ENCODE assay signal across 8 cellular contexts in the genomic region with DNA sequence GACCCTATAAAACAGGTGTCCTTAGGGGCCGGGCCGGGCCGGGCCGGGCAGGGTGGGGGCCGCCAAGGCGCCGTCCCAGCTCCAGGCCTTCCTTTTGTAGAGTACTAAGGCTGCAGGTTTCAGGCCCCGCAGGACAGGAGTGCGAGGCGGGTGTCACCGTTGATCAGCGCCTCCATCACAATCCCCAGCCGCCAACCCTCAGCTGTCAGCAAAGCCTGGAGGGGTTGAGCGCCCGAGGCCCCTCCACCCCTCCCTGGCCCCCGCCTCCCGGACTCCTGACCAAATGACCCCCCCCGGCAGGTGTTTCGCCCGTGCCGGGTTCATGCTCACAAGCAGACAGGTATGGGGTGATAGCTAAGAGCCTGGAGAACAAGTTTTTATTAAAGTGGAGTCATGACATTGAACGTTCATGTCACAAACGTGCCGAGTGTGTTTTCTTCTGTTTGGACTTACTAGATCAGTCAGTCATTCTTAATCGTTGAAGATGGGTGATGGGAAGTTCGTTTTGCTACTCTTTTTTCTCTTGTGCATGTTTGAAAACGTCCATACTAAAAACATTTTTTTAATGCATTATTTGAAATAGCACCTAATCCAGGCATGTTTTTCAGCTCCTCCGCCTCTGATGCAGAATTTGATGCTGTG. TPM values are rescaled to one million over a fixed set of nuclear protein-coding genes. Genes with fewer than 3 reads are reported as not detected.
DNase-seq lines count a peak whose midpoint lies in the region; ATAC-seq and TF ChIP-seq lines count a peak whose summit lies in the region.

No MANE protein-coding gene starts in this region.

- no peak for TF ChIP-seq POLR2A in testis (IDR thresholded peaks at IDR 0.05)

- H3K4me1 Mint-ChIP-seq in GM23338 = peaks cover 6% of the 10 kb centered on the region
- H3K4me1 Mint-ChIP-seq in central memory CD8-positive, alpha-beta T cell = peaks cover 19% of the 10 kb centered on the region

- no peaks in the 10 kb centered on the region for H3K79me2 ChIP-seq in GM23338 (replicated peaks; ENCODE audit: insufficient read depth)

- peak overlapping the region; percentile 89 for H3K4me3 Mint-ChIP-seq in GM23338
- peak overlapping the region; percentile 87 for H3K4me3 Mint-ChIP-seq in central memory CD8-positive, alpha-beta T cell

- H3K9ac ChIP-seq in ES-I3 (ENCODE audit: low read depth, low read length) (peak overlapping the region; percentile 47), liver (ENCODE audit: low read depth in 1 of 2, low read length in 2 of 2) (peak overlapping the region; percentile 29 to 72)

- H3K4me3 ChIP-seq in GM23338 = peak overlapping the region; percentile 87
- peak overlapping the region; percentile 46 to 92 (median 52) for H3K4me3 ChIP-seq in liver (ENCODE audit: low read depth in 1 of 3, low read length in 3 of 3)
- peak overlapping the region; percentile 80 to 96 for H3K4me3 ChIP-seq in testis

- intact Hi-C loops in testis (cut with DNase I; ENCODE audit: low total_unique reads) = no loop called here

- TF ChIP-seq CTCF in GM23338 (conservative IDR thresholded peaks at IDR 0.05; ENCODE audit: low read depth in 2 of 2) (no peak), liver (IDR thresholded peaks at IDR 0.05; ENCODE audit: low read depth, low read length, missing input control) (no peak), testis (IDR thresholded peaks at IDR 0.05) (no peak)

- ATAC-seq in GM23338 = peak; percentile 42; the same call in 2 of the 3 replicates
- ATAC-seq in central memory CD8-positive, alpha-beta T cell (replicated peaks; ENCODE audit: extremely low read depth, poor library complexity, severe bottlenecking) = peak; percentile 21

- peak overlapping the region; percentile 99 for H2AFZ ChIP-seq in GM23338

- H4K20me1 ChIP-seq in GM23338 (replicated peaks; ENCODE audit: insufficient read depth) = no peaks in the 10 kb centered on the region

- no peak for TF ChIP-seq RAD21 in liver (IDR thresholded peaks at IDR 0.05)

- H3K9me2 ChIP-seq in GM23338 (ENCODE audit: insufficient read depth) = no peaks in the 10 kb centered on the region

- H3K27ac ChIP-seq in GM23338 (ENCODE audit: low read depth) (peak overlapping the region; percentile 55; the same call in 1 of the 2 replicates), liver (ENCODE audit: low read depth in 1 of 2, low read length in 2 of 2) (peak overlapping the region; percentile 83), testis (peak overlapping the region; percentile 93 to 95)

- no peak overlapping the region for H3K27ac Mint-ChIP-seq in GM23338
- peak overlapping the region; percentile 88 for H3K27ac Mint-ChIP-seq in central memory CD8-positive, alpha-beta T cell (ENCODE audit: low read depth)

- no peaks in the 10 kb centered on the region for H3K36me3 Mint-ChIP-seq in GM23338 (ENCODE audit: low read depth)
- peaks cover 34% of the 10 kb centered on the region for H3K36me3 Mint-ChIP-seq in central memory CD8-positive, alpha-beta T cell (ENCODE audit: insufficient read depth)

- H3K9me3 Mint-ChIP-seq in GM23338 = no peaks in the 10 kb centered on the region
- no peaks in the 10 kb centered on the region for H3K9me3 Mint-ChIP-seq in central memory CD8-positive, alpha-beta T cell

- H3K27me3 ChIP-seq in GM23338 (ENCODE audit: insufficient read depth) = no peaks in the 10 kb centered on the region
- H3K27me3 ChIP-seq in liver (ENCODE audit: control insufficient read depth in 4 of 4, insufficient read depth in 4 of 4, low read length in 3 of 4) = no peaks in the 10 kb centered on the region
- no peaks in the 10 kb centered on the region for H3K27me3 ChIP-seq in testis

- peaks cover 5% of the 10 kb centered on the region; the same call in 1 of the 2 replicates for H3F3A ChIP-seq in GM23338 (replicated peaks; ENCODE audit: low read depth)

- H3K4me1 ChIP-seq in ES-I3 (ENCODE audit: insufficient read depth, low read length) (no peaks in the 10 kb centered on the region), GM23338 (ENCODE audit: insufficient read depth) (peaks cover 8% of the 10 kb centered on the region; the same call in 1 of the 2 replicates), liver (ENCODE audit: control insufficient read depth in 4 of 4, insufficient read depth in 4 of 4, low read length in 3 of 4) (peaks cover 0 to 28% (median 14%) of the 10 kb centered on the region in 4 donors), testis (peaks cover 11% of the 10 kb centered on the region)

- 5% methylated on average over 28 of the region's 28 CpGs for WGBS in liver
- WGBS in testis, 2 donors = 3 to 7% methylated on average over 10 to 20 of the region's 28 CpGs

- H3K9me3 ChIP-seq in ES-I3 (ENCODE audit: control insufficient read depth, insufficient read depth, low read length) = no peaks in the 10 kb centered on the region
- H3K9me3 ChIP-seq in liver (ENCODE audit: control insufficient read depth in 4 of 4, low read length in 3 of 4) = no peaks in the 10 kb centered on the region
- no peaks in the 10 kb centered on the region for H3K9me3 ChIP-seq in testis

- H3K4me2 ChIP-seq in GM23338 = peak overlapping the region; percentile 95

- no peaks in the 10 kb centered on the region; the same call in 1 of the 2 replicates for H3K36me3 ChIP-seq in ES-I3 (ENCODE audit: insufficient read depth, low read length)
- H3K36me3 ChIP-seq in GM23338 (ENCODE audit: insufficient read depth) = no peaks in the 10 kb centered on the region; the same call in 1 of the 2 replicates
- peaks cover 2 to 12% (median 8%) of the 10 kb centered on the region in 4 donors for H3K36me3 ChIP-seq in liver (ENCODE audit: control insufficient read depth in 4 of 4, insufficient read depth in 3 of 4, low read depth in 1 of 4, low read length in 3 of 4)
- no peaks in the 10 kb centered on the region for H3K36me3 ChIP-seq in testis (ENCODE audit: low read depth, missing control alignments)

- peak; percentile 48 for DNase-seq in GM23338 (ENCODE audit: low spot score)
- peak; percentile 37 for DNase-seq in NCI-H510A treated with DMSO at 0.1 percent for 48 hours (lab: John Stamatoyannopoulos, UW)
- DNase-seq in central memory CD8-positive, alpha-beta T cell (ENCODE audit: low spot score in 2 of 2) = no peak
- DNase-seq in testis = peak; percentile 58
- DNase-seq in activated effector memory CD4-positive, alpha-beta T cell treated with Interleukin-2 at 50 U/mL for 16 hours = no peak
- no peak for DNase-seq in NCI-H2029 treated with DMSO at 0.1 percent for 48 hours (lab: John Stamatoyannopoulos, UW)

- H3K27me3 Mint-ChIP-seq in GM23338 (ENCODE audit: insufficient read depth, low read depth, poor library complexity) = peaks cover 20% of the 10 kb centered on the region
- H3K27me3 Mint-ChIP-seq in central memory CD8-positive, alpha-beta T cell = no peaks in the 10 kb centered on the region

TF ChIP-seq in GM23338, 12 proteins besides CTCF, POLR2A, EP300 and RAD21 (continues in another document):
- TF ChIP-seq ZNF114 (CRISPR knock-in tag; IDR thresholded peaks at IDR 0.05) = no peak

TF ChIP-seq in liver, 16 proteins besides CTCF, POLR2A, EP300 and RAD21:
- peak in 1 of 2 donors; percentile 10 for TF ChIP-seq JUND (IDR thresholded peaks at IDR 0.05)
- TF ChIP-seq EGR1 (IDR thresholded peaks at IDR 0.05; ENCODE audit: low read depth in 2 of 2) = no peak

RNA-seq across cellular contexts. Expression of a gene that starts 0.5 kb away (rescaled TPM):
- 13.2 and 13.4 TPM in 2 replicates for total RNA-seq in GM23338 (2014; rRNA removed; shearing (Covaris generic))
- polyA plus RNA-seq in GM23338 (2016; fragmentation: Nextera tagmentation; extraction: Ambion mirVana) = 10.3 and 10.9 TPM in 2 replicates
- 10 to 100 TPM; 19.9 to 33.6 TPM for total RNA-seq in liver
- polyA plus RNA-seq in liver = 10 to 100 TPM; 13.4 to 18.4 TPM
- 10 to 100 TPM; 88.8 to 92.4 TPM for total RNA-seq in testis
- 128 TPM for polyA plus RNA-seq in testis (ENCODE audit: insufficient read depth, low read depth, low replicate concordance)

RNA-seq across cellular contexts. Expression of a gene that starts 38.9 kb away (rescaled TPM):
- total RNA-seq in GM23338 (2014; rRNA removed; shearing (Covaris generic)) = 2.1 and 6.1 TPM in 2 replicates
- polyA plus RNA-seq in GM23338 (2016; fragmentation: Nextera tagmentation; extraction: Ambion mirVana) = 1.3 and 1.9 TPM in 2 replicates
- total RNA-seq in liver = 1 to 10 TPM; 1.4 to 2.7 TPM
- polyA plus RNA-seq in liver = 1 to 10 TPM; 2.6 to 5.2 TPM
- total RNA-seq in testis = 10 to 100 TPM; 36.1 to 39.4 TPM
- polyA plus RNA-seq in testis (ENCODE audit: insufficient read depth, low read depth, low replicate concordance) = 15.0 TPM

RNA-seq across cellular contexts. Expression of a gene that starts 59.5 kb away (rescaled TPM):
- 35.9 and 39.7 TPM in 2 replicates for total RNA-seq in GM23338 (2014; rRNA removed; shearing (Covaris generic))
- 20.4 and 25.8 TPM in 2 replicates for polyA plus RNA-seq in GM23338 (2016; fragmentation: Nextera tagmentation; extraction: Ambion mirVana)
- 10 to 100 TPM; 21.5 to 27.6 TPM for total RNA-seq in liver
- polyA plus RNA-seq in liver = 10 to 100 TPM; 10.9 to 18.9 TPM
- 10 to 100 TPM; 73.3 to 81.2 TPM for total RNA-seq in testis
- polyA plus RNA-seq in testis (ENCODE audit: insufficient read depth, low read depth, low replicate concordance) = 53.0 TPM

RNA-seq across cellular contexts. Expression of a gene that starts 59.8 kb away (rescaled TPM):
- total RNA-seq in GM23338 (2014; rRNA removed; shearing (Covaris generic)) = 78.0 and 111 TPM in 2 replicates
- polyA plus RNA-seq in GM23338 (2016; fragmentation: Nextera tagmentation; extraction: Ambion mirVana) (93.2 and 105 TPM in 2 replicates), liver (10 to 100 TPM; 25.0 to 25.1 TPM), testis (ENCODE audit: insufficient read depth, low read depth, low replicate concordance) (224 TPM)
- total RNA-seq in liver (10 to 100 TPM; 26.5 to 34.7 TPM), testis (100 to 1,000 TPM in 1 of 2 donors, 10 to 100 TPM in 1; 96.4 to 122 TPM)

Comparison
In these comparisons a context has a peak if more than half of its experiments do, and no peak if none do; other contexts are left out.
1. DNase-seq: peak in GM23338 (single experiment), NCI-H510A treated with DMSO at 0.1 percent for 48 hours (single experiment) and testis (single experiment); none in central memory CD8-positive, alpha-beta T cell (0 of 2), activated effector memory CD4-positive, alpha-beta T cell treated with Interleukin-2 at 50 U/mL for 16 hours (single experiment) and NCI-H2029 treated with DMSO at 0.1 percent for 48 hours (single experiment).
2. Peak in every context shown above with its lines, with median percentiles within 50 percentile points of each other: H3K27ac ChIP-seq and H3K4me3 ChIP-seq.